In the genomic region with DNA sequence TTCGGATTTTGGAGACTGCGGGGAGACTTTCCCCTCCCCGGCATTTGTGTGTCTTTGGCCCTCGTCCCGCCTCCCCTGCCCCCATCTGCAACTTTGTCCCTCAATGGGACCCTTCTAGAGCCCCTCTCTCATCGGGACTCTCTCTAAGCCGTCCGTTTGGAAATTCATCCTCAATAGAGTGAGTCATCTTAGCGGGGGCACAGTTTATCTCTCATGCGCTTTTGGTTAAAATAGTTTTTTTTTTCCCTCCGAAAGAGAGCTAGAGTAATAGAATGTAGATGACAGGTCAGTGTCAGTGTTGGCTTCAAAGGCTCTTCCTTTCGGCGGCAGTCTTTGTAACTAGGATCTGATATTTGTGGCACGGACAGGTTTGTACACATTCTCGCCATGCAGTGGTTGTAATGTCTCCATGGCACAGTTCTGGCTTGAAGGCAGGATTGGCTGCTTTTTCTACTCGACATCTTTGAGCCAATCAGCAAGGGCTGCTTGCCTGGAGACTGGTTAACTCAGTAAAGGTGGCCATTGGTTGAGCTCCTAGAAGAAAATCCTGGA, we compare ENCODE assay signal across 1 cellular context.
A peak's percentile ranks its signal among the peaks of the same experiment; 100 is the strongest.
TF ChIP-seq lines count a peak whose summit lies in the region.

No MANE protein-coding gene starts in this region.

TF ChIP-seq in K562, 482 proteins besides CTCF, POLR2A, EP300 and RAD21 (continued from another document):
- TF ChIP-seq CHD7 (IDR thresholded peaks at IDR 0.05; ENCODE audit: low read depth, low read length) (no peak), EP400 (IDR thresholded peaks at IDR 0.05) (peak; percentile 31; the same call in 1 of the 2 replicates), ZNF766 (CRISPR knock-in tag; conservative IDR thresholded peaks at IDR 0.05) (no peak), SMAD2 (IDR thresholded peaks at IDR 0.05; ENCODE audit: low read depth, low read length) (no peak), MCM2 (IDR thresholded peaks at IDR 0.05; ENCODE audit: low read depth) (no peak), ZNF589 (CRISPR knock-in tag; IDR thresholded peaks at IDR 0.05; ENCODE audit: low read depth) (no peak), BRCA1 (IDR thresholded peaks at IDR 0.05) (no peak), BRCA1 (CRISPR knock-in tag; IDR thresholded peaks at IDR 0.05) (no peak), CBX8 (IDR thresholded peaks at IDR 0.05; ENCODE audit: borderline replicate concordance, extremely low read depth, low read depth, low read length, poor library complexity, severe bottlenecking) (no peak), BACH1 (tag; IDR thresholded peaks at IDR 0.05) (no peak), ZNF583 (CRISPR knock-in tag; IDR thresholded peaks at IDR 0.05) (no peak), SMARCA4 (IDR thresholded peaks at IDR 0.05) (peak; percentile 76)
- TF ChIP-seq, protein P1, sequence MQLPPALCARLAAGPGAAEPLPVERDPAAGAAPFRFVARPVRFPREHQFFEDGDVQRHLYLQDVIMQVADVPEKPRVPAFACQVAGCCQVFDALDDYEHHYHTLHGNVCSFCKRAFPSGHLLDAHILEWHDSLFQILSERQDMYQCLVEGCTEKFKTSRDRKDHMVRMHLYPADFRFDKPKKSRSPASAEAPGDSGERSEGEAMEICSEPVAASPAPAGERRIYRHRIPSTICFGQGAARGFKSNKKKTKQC (CRISPR knock-in tag; IDR thresholded peaks at IDR 0.05): no peak
